Comparison of ENCODE assay signal across 1 cellular context in the genomic region with DNA sequence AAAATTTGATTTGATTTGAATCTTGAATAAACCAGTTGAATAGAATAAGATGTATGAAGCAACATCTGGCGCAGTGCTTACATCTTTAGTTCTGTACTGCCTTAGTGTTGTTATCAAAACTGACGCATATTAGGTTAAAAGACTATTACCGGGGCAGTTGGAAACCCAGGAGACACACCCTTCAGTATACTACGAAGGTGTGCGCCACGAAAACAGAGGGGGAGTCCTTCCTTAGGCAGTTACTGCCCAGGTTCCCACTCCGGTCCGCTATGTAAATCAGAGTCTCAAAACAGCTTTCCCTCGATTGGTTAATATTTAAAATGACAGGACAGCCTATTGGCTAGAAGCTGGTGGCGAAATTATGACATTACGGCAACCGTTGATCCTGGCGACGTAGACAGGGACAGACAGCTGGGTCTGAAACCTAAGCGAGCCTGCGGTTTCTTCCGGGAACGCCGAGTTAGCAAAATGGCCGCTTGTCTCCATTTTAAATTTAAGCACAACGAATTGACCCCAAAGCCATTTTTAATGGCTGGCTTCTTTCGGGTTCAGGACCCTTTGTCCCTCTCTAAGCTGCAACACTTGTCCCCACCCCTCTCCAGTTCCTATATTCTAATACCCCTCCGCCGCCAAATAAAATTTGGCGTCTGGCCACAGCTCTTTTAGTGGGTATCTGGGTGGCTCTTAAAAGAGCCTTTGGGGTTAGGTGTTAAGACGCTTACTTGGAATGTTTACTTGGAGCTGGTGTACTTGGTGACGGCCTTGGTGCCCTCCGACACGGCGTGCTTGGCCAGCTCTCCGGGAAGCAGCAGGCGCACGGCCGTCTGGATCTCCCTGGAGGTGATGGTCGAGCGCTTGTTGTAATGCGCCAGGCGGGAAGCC.
TF ChIP-seq lines count a peak whose summit lies in the region.

No MANE protein-coding gene starts in this region.

TF ChIP-seq in K562, 482 proteins besides CTCF, POLR2A, EP300 and RAD21 (continued from another document and continues in another):
- TF ChIP-seq, protein P1, sequence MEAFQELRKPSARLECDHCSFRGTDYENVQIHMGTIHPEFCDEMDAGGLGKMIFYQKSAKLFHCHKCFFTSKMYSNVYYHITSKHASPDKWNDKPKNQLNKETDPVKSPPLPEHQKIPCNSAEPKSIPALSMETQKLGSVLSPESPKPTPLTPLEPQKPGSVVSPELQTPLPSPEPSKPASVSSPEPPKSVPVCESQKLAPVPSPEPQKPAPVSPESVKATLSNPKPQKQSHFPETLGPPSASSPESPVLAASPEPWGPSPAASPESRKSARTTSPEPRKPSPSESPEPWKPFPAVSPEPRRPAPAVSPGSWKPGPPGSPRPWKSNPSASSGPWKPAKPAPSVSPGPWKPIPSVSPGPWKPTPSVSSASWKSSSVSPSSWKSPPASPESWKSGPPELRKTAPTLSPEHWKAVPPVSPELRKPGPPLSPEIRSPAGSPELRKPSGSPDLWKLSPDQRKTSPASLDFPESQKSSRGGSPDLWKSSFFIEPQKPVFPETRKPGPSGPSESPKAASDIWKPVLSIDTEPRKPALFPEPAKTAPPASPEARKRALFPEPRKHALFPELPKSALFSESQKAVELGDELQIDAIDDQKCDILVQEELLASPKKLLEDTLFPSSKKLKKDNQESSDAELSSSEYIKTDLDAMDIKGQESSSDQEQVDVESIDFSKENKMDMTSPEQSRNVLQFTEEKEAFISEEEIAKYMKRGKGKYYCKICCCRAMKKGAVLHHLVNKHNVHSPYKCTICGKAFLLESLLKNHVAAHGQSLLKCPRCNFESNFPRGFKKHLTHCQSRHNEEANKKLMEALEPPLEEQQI (IDR thresholded peaks at IDR 0.05), result peak; percentile 95
- TF ChIP-seq EHMT2 (IDR thresholded peaks at IDR 0.05) (peak; percentile 30; the same call in 1 of the 2 replicates), SLC30A9 (CRISPR knock-in tag; IDR thresholded peaks at IDR 0.05) (no peak), RBM14 (IDR thresholded peaks at IDR 0.05; ENCODE audit: borderline replicate concordance, insufficient read depth, low read depth, low read length) (no peak), ZNF561 (CRISPR knock-in tag; conservative IDR thresholded peaks at IDR 0.05) (no peak; the same call in 1 of the 2 replicates), NFRKB (IDR thresholded peaks at IDR 0.05; ENCODE audit: low read depth) (peak; percentile 89), KDM1A (IDR thresholded peaks at IDR 0.05) (peak; percentile 72 to 73; a peak in 3 of 4 replicates), ZNF324 (CRISPR knock-in tag; IDR thresholded peaks at IDR 0.05) (no peak; the same call in 1 of the 2 replicates), ZNF174 (CRISPR knock-in tag; IDR thresholded peaks at IDR 0.05) (no peak), PRMT5 (CRISPR knock-in tag; IDR thresholded peaks at IDR 0.05) (no peak), RBM17 (IDR thresholded peaks at IDR 0.05; ENCODE audit: borderline replicate concordance, low read depth, low read length) (no peak), HMG20A (CRISPR knock-in tag; conservative IDR thresholded peaks at IDR 0.05) (no peak), SRSF9 (IDR thresholded peaks at IDR 0.05; ENCODE audit: borderline replicate concordance, low read depth, low read length) (no peak)
- TF ChIP-seq, protein P2, sequence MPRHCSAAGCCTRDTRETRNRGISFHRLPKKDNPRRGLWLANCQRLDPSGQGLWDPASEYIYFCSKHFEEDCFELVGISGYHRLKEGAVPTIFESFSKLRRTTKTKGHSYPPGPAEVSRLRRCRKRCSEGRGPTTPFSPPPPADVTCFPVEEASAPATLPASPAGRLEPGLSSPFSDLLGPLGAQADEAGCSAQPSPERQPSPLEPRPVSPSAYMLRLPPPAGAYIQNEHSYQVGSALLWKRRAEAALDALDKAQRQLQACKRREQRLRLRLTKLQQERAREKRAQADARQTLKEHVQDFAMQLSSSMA (CRISPR knock-in tag; IDR thresholded peaks at IDR 0.05), result peak; percentile 18; the same call in 1 of the 2 replicates
- TF ChIP-seq, protein P3, sequence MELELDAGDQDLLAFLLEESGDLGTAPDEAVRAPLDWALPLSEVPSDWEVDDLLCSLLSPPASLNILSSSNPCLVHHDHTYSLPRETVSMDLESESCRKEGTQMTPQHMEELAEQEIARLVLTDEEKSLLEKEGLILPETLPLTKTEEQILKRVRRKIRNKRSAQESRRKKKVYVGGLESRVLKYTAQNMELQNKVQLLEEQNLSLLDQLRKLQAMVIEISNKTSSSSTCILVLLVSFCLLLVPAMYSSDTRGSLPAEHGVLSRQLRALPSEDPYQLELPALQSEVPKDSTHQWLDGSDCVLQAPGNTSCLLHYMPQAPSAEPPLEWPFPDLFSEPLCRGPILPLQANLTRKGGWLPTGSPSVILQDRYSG (tag; conservative IDR thresholded peaks at IDR 0.05; ENCODE audit: low read depth), result no peak
- TF ChIP-seq, protein P4, sequence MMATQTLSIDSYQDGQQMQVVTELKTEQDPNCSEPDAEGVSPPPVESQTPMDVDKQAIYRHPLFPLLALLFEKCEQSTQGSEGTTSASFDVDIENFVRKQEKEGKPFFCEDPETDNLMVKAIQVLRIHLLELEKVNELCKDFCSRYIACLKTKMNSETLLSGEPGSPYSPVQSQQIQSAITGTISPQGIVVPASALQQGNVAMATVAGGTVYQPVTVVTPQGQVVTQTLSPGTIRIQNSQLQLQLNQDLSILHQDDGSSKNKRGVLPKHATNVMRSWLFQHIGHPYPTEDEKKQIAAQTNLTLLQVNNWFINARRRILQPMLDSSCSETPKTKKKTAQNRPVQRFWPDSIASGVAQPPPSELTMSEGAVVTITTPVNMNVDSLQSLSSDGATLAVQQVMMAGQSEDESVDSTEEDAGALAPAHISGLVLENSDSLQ (IDR thresholded peaks at IDR 0.05), result peak; percentile 91
- TF ChIP-seq, protein P5, sequence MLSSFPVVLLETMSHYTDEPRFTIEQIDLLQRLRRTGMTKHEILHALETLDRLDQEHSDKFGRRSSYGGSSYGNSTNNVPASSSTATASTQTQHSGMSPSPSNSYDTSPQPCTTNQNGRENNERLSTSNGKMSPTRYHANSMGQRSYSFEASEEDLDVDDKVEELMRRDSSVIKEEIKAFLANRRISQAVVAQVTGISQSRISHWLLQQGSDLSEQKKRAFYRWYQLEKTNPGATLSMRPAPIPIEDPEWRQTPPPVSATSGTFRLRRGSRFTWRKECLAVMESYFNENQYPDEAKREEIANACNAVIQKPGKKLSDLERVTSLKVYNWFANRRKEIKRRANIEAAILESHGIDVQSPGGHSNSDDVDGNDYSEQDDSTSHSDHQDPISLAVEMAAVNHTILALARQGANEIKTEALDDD (IDR thresholded peaks at IDR 0.05), result peak; percentile 61; the same call in 1 of the 2 replicates
- TF ChIP-seq, protein P6, sequence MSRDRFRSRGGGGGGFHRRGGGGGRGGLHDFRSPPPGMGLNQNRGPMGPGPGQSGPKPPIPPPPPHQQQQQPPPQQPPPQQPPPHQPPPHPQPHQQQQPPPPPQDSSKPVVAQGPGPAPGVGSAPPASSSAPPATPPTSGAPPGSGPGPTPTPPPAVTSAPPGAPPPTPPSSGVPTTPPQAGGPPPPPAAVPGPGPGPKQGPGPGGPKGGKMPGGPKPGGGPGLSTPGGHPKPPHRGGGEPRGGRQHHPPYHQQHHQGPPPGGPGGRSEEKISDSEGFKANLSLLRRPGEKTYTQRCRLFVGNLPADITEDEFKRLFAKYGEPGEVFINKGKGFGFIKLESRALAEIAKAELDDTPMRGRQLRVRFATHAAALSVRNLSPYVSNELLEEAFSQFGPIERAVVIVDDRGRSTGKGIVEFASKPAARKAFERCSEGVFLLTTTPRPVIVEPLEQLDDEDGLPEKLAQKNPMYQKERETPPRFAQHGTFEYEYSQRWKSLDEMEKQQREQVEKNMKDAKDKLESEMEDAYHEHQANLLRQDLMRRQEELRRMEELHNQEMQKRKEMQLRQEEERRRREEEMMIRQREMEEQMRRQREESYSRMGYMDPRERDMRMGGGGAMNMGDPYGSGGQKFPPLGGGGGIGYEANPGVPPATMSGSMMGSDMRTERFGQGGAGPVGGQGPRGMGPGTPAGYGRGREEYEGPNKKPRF (IDR thresholded peaks at IDR 0.05; ENCODE audit: low read depth, low read length), result no peak
- TF ChIP-seq, protein P7, sequence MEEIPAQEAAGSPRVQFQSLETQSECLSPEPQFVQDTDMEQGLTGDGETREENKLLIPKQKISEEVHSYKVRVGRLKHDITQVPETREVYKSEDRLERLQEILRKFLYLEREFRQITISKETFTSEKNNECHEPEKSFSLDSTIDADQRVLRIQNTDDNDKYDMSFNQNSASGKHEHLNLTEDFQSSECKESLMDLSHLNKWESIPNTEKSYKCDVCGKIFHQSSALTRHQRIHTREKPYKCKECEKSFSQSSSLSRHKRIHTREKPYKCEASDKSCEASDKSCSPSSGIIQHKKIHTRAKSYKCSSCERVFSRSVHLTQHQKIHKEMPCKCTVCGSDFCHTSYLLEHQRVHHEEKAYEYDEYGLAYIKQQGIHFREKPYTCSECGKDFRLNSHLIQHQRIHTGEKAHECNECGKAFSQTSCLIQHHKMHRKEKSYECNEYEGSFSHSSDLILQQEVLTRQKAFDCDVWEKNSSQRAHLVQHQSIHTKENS (CRISPR knock-in tag; IDR thresholded peaks at IDR 0.05), result no peak
- TF ChIP-seq, protein P8, sequence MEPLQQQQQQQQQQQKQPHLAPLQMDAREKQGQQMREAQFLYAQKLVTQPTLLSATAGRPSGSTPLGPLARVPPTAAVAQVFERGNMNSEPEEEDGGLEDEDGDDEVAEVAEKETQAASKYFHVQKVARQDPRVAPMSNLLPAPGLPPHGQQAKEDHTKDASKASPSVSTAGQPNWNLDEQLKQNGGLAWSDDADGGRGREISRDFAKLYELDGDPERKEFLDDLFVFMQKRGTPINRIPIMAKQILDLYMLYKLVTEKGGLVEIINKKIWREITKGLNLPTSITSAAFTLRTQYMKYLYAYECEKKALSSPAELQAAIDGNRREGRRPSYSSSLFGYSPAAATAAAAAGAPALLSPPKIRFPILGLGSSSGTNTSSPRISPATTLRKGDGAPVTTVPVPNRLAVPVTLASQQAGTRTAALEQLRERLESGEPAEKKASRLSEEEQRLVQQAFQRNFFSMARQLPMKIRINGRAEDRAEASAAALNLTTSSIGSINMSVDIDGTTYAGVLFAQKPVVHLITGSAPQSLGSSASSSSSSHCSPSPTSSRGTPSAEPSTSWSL (CRISPR knock-in tag; IDR thresholded peaks at IDR 0.05; ENCODE audit: borderline replicate concordance), result no peak
- TF ChIP-seq, protein P9, sequence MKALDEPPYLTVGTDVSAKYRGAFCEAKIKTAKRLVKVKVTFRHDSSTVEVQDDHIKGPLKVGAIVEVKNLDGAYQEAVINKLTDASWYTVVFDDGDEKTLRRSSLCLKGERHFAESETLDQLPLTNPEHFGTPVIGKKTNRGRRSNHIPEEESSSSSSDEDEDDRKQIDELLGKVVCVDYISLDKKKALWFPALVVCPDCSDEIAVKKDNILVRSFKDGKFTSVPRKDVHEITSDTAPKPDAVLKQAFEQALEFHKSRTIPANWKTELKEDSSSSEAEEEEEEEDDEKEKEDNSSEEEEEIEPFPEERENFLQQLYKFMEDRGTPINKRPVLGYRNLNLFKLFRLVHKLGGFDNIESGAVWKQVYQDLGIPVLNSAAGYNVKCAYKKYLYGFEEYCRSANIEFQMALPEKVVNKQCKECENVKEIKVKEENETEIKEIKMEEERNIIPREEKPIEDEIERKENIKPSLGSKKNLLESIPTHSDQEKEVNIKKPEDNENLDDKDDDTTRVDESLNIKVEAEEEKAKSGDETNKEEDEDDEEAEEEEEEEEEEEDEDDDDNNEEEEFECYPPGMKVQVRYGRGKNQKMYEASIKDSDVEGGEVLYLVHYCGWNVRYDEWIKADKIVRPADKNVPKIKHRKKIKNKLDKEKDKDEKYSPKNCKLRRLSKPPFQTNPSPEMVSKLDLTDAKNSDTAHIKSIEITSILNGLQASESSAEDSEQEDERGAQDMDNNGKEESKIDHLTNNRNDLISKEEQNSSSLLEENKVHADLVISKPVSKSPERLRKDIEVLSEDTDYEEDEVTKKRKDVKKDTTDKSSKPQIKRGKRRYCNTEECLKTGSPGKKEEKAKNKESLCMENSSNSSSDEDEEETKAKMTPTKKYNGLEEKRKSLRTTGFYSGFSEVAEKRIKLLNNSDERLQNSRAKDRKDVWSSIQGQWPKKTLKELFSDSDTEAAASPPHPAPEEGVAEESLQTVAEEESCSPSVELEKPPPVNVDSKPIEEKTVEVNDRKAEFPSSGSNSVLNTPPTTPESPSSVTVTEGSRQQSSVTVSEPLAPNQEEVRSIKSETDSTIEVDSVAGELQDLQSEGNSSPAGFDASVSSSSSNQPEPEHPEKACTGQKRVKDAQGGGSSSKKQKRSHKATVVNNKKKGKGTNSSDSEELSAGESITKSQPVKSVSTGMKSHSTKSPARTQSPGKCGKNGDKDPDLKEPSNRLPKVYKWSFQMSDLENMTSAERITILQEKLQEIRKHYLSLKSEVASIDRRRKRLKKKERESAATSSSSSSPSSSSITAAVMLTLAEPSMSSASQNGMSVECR (CRISPR knock-in tag; IDR thresholded peaks at IDR 0.05), result no peak; the same call in none of the 2 replicates
- TF ChIP-seq, protein P10, sequence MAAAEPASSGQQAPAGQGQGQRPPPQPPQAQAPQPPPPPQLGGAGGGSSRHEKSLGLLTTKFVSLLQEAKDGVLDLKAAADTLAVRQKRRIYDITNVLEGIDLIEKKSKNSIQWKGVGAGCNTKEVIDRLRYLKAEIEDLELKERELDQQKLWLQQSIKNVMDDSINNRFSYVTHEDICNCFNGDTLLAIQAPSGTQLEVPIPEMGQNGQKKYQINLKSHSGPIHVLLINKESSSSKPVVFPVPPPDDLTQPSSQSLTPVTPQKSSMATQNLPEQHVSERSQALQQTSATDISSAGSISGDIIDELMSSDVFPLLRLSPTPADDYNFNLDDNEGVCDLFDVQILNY (CRISPR knock-in tag; IDR thresholded peaks at IDR 0.05), result no peak; the same call in 1 of the 2 replicates
- TF ChIP-seq, protein P11, sequence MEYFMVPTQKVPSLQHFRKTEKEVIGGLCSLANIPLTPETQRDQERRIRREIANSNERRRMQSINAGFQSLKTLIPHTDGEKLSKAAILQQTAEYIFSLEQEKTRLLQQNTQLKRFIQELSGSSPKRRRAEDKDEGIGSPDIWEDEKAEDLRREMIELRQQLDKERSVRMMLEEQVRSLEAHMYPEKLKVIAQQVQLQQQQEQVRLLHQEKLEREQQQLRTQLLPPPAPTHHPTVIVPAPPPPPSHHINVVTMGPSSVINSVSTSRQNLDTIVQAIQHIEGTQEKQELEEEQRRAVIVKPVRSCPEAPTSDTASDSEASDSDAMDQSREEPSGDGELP (CRISPR knock-in tag; IDR thresholded peaks at IDR 0.05; ENCODE audit: borderline replicate concordance), result peak; percentile 96
- TF ChIP-seq, protein P12, sequence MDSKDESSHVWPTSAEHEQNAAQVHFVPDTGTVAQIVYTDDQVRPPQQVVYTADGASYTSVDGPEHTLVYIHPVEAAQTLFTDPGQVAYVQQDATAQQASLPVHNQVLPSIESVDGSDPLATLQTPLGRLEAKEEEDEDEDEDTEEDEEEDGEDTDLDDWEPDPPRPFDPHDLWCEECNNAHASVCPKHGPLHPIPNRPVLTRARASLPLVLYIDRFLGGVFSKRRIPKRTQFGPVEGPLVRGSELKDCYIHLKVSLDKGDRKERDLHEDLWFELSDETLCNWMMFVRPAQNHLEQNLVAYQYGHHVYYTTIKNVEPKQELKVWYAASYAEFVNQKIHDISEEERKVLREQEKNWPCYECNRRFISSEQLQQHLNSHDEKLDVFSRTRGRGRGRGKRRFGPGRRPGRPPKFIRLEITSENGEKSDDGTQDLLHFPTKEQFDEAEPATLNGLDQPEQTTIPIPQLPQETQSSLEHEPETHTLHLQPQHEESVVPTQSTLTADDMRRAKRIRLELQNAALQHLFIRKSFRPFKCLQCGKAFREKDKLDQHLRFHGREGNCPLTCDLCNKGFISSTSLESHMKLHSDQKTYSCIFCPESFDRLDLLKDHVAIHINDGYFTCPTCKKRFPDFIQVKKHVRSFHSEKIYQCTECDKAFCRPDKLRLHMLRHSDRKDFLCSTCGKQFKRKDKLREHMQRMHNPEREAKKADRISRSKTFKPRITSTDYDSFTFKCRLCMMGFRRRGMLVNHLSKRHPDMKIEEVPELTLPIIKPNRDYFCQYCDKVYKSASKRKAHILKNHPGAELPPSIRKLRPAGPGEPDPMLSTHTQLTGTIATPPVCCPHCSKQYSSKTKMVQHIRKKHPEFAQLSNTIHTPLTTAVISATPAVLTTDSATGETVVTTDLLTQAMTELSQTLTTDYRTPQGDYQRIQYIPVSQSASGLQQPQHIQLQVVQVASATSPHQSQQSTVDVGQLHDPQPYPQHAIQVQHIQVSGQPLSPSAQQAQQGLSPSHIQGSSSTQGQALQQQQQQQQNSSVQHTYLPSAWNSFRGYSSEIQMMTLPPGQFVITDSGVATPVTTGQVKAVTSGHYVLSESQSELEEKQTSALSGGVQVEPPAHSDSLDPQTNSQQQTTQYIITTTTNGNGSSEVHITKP (IDR thresholded peaks at IDR 0.05; ENCODE audit: partially characterized antibody), result peak; percentile 51
